In genomic region chr19:52398091-52398461, GRCh38 we compare ENCODE assay signal across 9 cellular contexts. TPM values are rescaled to one million over a fixed set of nuclear protein-coding genes. Genes with fewer than 3 reads are reported as not detected.
DNase-seq lines count a peak whose midpoint lies in the region; ATAC-seq and TF ChIP-seq lines count a peak whose summit lies in the region.
"Had no signal": no experiment of that assay in that cellular context is flagged by ENCODE, and none has a peak within 500 bp of the region (broad histone marks: within the 10 kb centered on the region; RNA-seq: fewer than 3 reads in every experiment).

No MANE protein-coding gene starts in this region.

- peak; percentile 55 for ATAC-seq in activated CD8-positive, alpha-beta memory T cell treated with anti-CD3 and anti-CD28 coated beads, Interleukin-2, amount 10 ng/mL, durations not matched to agents 7 days and 5 days
- ATAC-seq in HG02840 (IDR thresholded peaks at IDR 0.05; ENCODE audit: low FRiP score, unreplicated experiment) (no peak), GM21717 (IDR thresholded peaks at IDR 0.05; ENCODE audit: unreplicated experiment) (no peak)

- H3K9me3 Mint-ChIP-seq in activated CD8-positive, alpha-beta memory T cell treated with anti-CD3 and anti-CD28 coated beads, Interleukin-2, amount 10 ng/mL, durations not matched to agents 7 days and 5 days (ENCODE audit: low read depth): peaks cover 38% of the 10 kb centered on the region

- CTCF ChIA-PET in activated CD8-positive, alpha-beta memory T cell treated with anti-CD3 and anti-CD28 coated beads, Interleukin-2, amount 10 ng/mL, durations not matched to agents 7 days and 5 days (lab: Charles Lee): no interaction called here

- peak overlapping the region; percentile 85 for H3K4me3 Mint-ChIP-seq in activated CD8-positive, alpha-beta memory T cell treated with anti-CD3 and anti-CD28 coated beads, Interleukin-2, amount 10 ng/mL, durations not matched to agents 7 days and 5 days

- DNase-seq in activated CD8-positive, alpha-beta memory T cell treated with anti-CD3 and anti-CD28 coated beads, Interleukin-2, amount 10 ng/mL, durations not matched to agents 7 days and 5 days: peak; percentile 42
- no peak for DNase-seq in activated CD8-positive, alpha-beta memory T cell treated with anti-CD3 and anti-CD28 coated beads for 24 hours
- DNase-seq in OCI-M1 (lab: John Stamatoyannopoulos, UW) (peak; percentile 72), coronary artery (ENCODE audit: low spot score) (no peak), DMS153 treated with DMSO at 0.1 percent for 48 hours (lab: John Stamatoyannopoulos, UW; ENCODE audit: unreplicated experiment) (no peak)

- peaks cover 18% of the 10 kb centered on the region for H3K4me1 Mint-ChIP-seq in activated CD8-positive, alpha-beta memory T cell treated with anti-CD3 and anti-CD28 coated beads, Interleukin-2, amount 10 ng/mL, durations not matched to agents 7 days and 5 days

- H3K27ac ChIP-seq in coronary artery: peak overlapping the region; percentile 12 to 73

- H3K27me3 ChIP-seq in mononuclear cell (ENCODE audit: insufficient read depth, low read length): no peaks in the 10 kb centered on the region

- H3K4me3 ChIP-seq in coronary artery (peak overlapping the region; percentile 78), mononuclear cell (ENCODE audit: low read length) (peak overlapping the region; percentile 71)

- peaks cover 15% of the 10 kb centered on the region for H3K4me1 ChIP-seq in mononuclear cell (ENCODE audit: insufficient read depth, low read length)

- no peak for TF ChIP-seq CTCF in coronary artery (IDR thresholded peaks at IDR 0.05)

- peak overlapping the region; percentile 90 for H3K27ac Mint-ChIP-seq in activated CD8-positive, alpha-beta memory T cell treated with anti-CD3 and anti-CD28 coated beads, Interleukin-2, amount 10 ng/mL, durations not matched to agents 7 days and 5 days

- H3K36me3 Mint-ChIP-seq in activated CD8-positive, alpha-beta memory T cell treated with anti-CD3 and anti-CD28 coated beads, Interleukin-2, amount 10 ng/mL, durations not matched to agents 7 days and 5 days: peaks cover 67% of the 10 kb centered on the region

- peaks cover 8% of the 10 kb centered on the region for H3K9me3 ChIP-seq in mononuclear cell (ENCODE audit: low read depth, low read length)

- no peaks in the 10 kb centered on the region for H3K27me3 Mint-ChIP-seq in activated CD8-positive, alpha-beta memory T cell treated with anti-CD3 and anti-CD28 coated beads, Interleukin-2, amount 10 ng/mL, durations not matched to agents 7 days and 5 days

RNA-seq across cellular contexts. Expression of gene ZNF528, which starts 0.4 kb away (rescaled TPM):
- 10 to 100 TPM; 11.7 to 15.0 TPM for total RNA-seq in activated CD8-positive, alpha-beta memory T cell treated with anti-CD3 and anti-CD28 coated beads, Interleukin-2, amount 10 ng/mL, durations not matched to agents 7 days and 5 days
- total RNA-seq in mononuclear cell: 13.5 TPM

RNA-seq across cellular contexts. Expression of gene ZNF880, which starts 28.4 kb away (rescaled TPM):
- 10 to 100 TPM; 11.9 to 18.8 TPM for total RNA-seq in activated CD8-positive, alpha-beta memory T cell treated with anti-CD3 and anti-CD28 coated beads, Interleukin-2, amount 10 ng/mL, durations not matched to agents 7 days and 5 days
- 15.6 TPM for total RNA-seq in mononuclear cell

RNA-seq across cellular contexts. Expression of gene ZNF534, which starts 30.9 kb away (rescaled TPM):
- not detected for total RNA-seq in activated CD8-positive, alpha-beta memory T cell treated with anti-CD3 and anti-CD28 coated beads, Interleukin-2, amount 10 ng/mL, durations not matched to agents 7 days and 5 days
- total RNA-seq in mononuclear cell: 0.10 TPM
- total RNA-seq: dermis microvascular lymphatic vessel endothelial cell had no signal

RNA-seq across cellular contexts. Expression of gene ZNF578, which starts 55.3 kb away (rescaled TPM):
- total RNA-seq in activated CD8-positive, alpha-beta memory T cell treated with anti-CD3 and anti-CD28 coated beads, Interleukin-2, amount 10 ng/mL, durations not matched to agents 7 days and 5 days: 1 to 10 TPM; 1.8 to 1.9 TPM
- 1.3 TPM for total RNA-seq in mononuclear cell

Comparison
In these comparisons a context has a peak if more than half of its experiments do, and no peak if none do; other contexts are left out.
1. DNase-seq: peak in activated CD8-positive, alpha-beta memory T cell treated with anti-CD3 and anti-CD28 coated beads, Interleukin-2, amount 10 ng/mL, durations not matched to agents 7 days and 5 days (single experiment) and OCI-M1 (single experiment); none in activated CD8-positive, alpha-beta memory T cell treated with anti-CD3 and anti-CD28 coated beads for 24 hours (single experiment), coronary artery (single experiment) and DMS153 treated with DMSO at 0.1 percent for 48 hours (single experiment).